ENCODE assay signal across 9 cellular contexts in genomic region chr5:35853652-35854051, GRCh38. TPM values are rescaled to one million over a fixed set of nuclear protein-coding genes. Genes with fewer than 3 reads are reported as not detected.
A peak's percentile ranks its signal among the peaks of the same experiment; 100 is the strongest.
DNase-seq lines count a peak whose midpoint lies in the region; ATAC-seq and TF ChIP-seq lines count a peak whose summit lies in the region.
"Had no signal": no experiment of that assay in that cellular context is flagged by ENCODE, and none has a peak within 500 bp of the region (broad histone marks: within the 10 kb centered on the region; RNA-seq: fewer than 3 reads in every experiment).

No MANE protein-coding gene starts in this region.

- H3K4me1 ChIP-seq in RWPE2 (ENCODE audit: insufficient read depth, poor library complexity, severe bottlenecking) (peaks cover 47% of the 10 kb centered on the region), lower lobe of right lung (peaks cover 29% of the 10 kb centered on the region), stomach (no peaks in the 10 kb centered on the region), MM.1S (ENCODE audit: low read length) (peaks cover 12% of the 10 kb centered on the region)

- no peak overlapping the region for H2AFZ ChIP-seq in MM.1S (ENCODE audit: low read length)

- TF ChIP-seq CTCF in RWPE2 (IDR thresholded peaks at IDR 0.05; ENCODE audit: poor library complexity, severe bottlenecking) (no peak), lower lobe of right lung (IDR thresholded peaks at IDR 0.05) (no peak), stomach (IDR thresholded peaks at IDR 0.05) (no peak), MM.1S (IDR thresholded peaks at IDR 0.05; ENCODE audit: low read length) (no peak)

- no peak overlapping the region for H3K9ac ChIP-seq in MM.1S (ENCODE audit: low read length)

- intact Hi-C loops in lower lobe of right lung (cut with DNase I) = no loop called here
- intact Hi-C loops in stomach (cut with DNase I; ENCODE audit: low total_unique reads) = no loop called here

- no peaks in the 10 kb centered on the region for H3K27me3 ChIP-seq in RWPE2 (ENCODE audit: insufficient read depth, poor library complexity, severe bottlenecking)
- no peaks in the 10 kb centered on the region for H3K27me3 ChIP-seq in lower lobe of right lung (ENCODE audit: low read depth)
- H3K27me3 ChIP-seq in stomach = no peaks in the 10 kb centered on the region
- no peaks in the 10 kb centered on the region for H3K27me3 ChIP-seq in MM.1S (replicated peaks; ENCODE audit: insufficient read depth, low read length)

- H3K9me3 ChIP-seq in RWPE2 (ENCODE audit: severe bottlenecking) (no peaks in the 10 kb centered on the region), lower lobe of right lung (no peaks in the 10 kb centered on the region), stomach (no peaks in the 10 kb centered on the region), MM.1S (replicated peaks; ENCODE audit: insufficient read depth, low read length) (no peaks in the 10 kb centered on the region)

- no peak for DNase-seq in RWPE2 (ENCODE audit: low spot score)
- peak; percentile 80 for DNase-seq in activated CD8-positive, alpha-beta memory T cell treated with anti-CD3 and anti-CD28 coated beads, Interleukin-2, amount 50 U/mL, for 48 hours
- peak; percentile 72 for DNase-seq in lower lobe of right lung
- no peak for DNase-seq in stomach
- DNase-seq in MM.1S = no peak
- no peak for DNase-seq in NCI-H1092 (lab: John Stamatoyannopoulos, UW)
- no peak for DNase-seq in NCI-H2029 treated with DMSO at 0.1 percent for 48 hours (lab: John Stamatoyannopoulos, UW)
- DNase-seq: NCI-H1105 had no signal

- no peaks in the 10 kb centered on the region for H3K79me2 ChIP-seq in MM.1S (ENCODE audit: low read length)

- no peaks in the 10 kb centered on the region for H3F3A ChIP-seq in MM.1S (ENCODE audit: insufficient read depth, low read length)

- TF ChIP-seq POLR2A in stomach (IDR thresholded peaks at IDR 0.05) = no peak

- no peak for ATAC-seq in RWPE2 (ENCODE audit: low read depth)
- peak; percentile 54 to 77 for ATAC-seq in lower lobe of right lung

- TF ChIP-seq EP300 in stomach (IDR thresholded peaks at IDR 0.05) = no peak

- no peak overlapping the region for H3K4me2 ChIP-seq in MM.1S (ENCODE audit: low read depth, low read length)

- H4K20me1 ChIP-seq in MM.1S (ENCODE audit: insufficient read depth, low read length) = no peaks in the 10 kb centered on the region

- H3K27ac ChIP-seq in RWPE2 (ENCODE audit: poor library complexity, severe bottlenecking) (peak overlapping the region; percentile 96), lower lobe of right lung (peak overlapping the region; percentile 86), stomach (peak overlapping the region in 4 of 5 donors; percentile 45 to 54 (median 47)), MM.1S (ENCODE audit: low read length) (no peak overlapping the region)

- H3K9me2 ChIP-seq in MM.1S (replicated peaks; ENCODE audit: insufficient read depth, low read length) = no peaks in the 10 kb centered on the region

- WGBS in stomach, 5 donors = 69 to 83% (median 76%) methylated on average over 3 of the region's 3 CpGs

- no peak overlapping the region for H3K4me3 ChIP-seq in RWPE2 (ENCODE audit: severe bottlenecking)
- peak overlapping the region; percentile 31 for H3K4me3 ChIP-seq in lower lobe of right lung
- no peak overlapping the region for H3K4me3 ChIP-seq in stomach
- no peak overlapping the region for H3K4me3 ChIP-seq in MM.1S (ENCODE audit: low read length)

- H3K36me3 ChIP-seq in RWPE2 (ENCODE audit: low read depth) = no peaks in the 10 kb centered on the region
- H3K36me3 ChIP-seq in lower lobe of right lung = no peaks in the 10 kb centered on the region
- H3K36me3 ChIP-seq in stomach = no peaks in the 10 kb centered on the region
- H3K36me3 ChIP-seq in MM.1S (replicated peaks; ENCODE audit: insufficient read depth, low read length) = no peaks in the 10 kb centered on the region

RNA-seq across cellular contexts. Expression of gene IL7R, which starts 3.0 kb away (rescaled TPM):
- total RNA-seq in lower lobe of right lung = 168 TPM
- total RNA-seq in stomach = 100 to 1,000 TPM in 1 of 5 donors, 10 to 100 TPM in 2, 1 to 10 TPM in 2; 2.3 to 124 (median 20.7) TPM
- polyA plus RNA-seq in stomach = 1 to 10 TPM; 2.2 to 7.5 (median 2.3) TPM
- polyA plus RNA-seq: neural cell had no signal

Comparison
In these comparisons a context has a peak if more than half of its experiments do, and no peak if none do; other contexts are left out.
1. DNase-seq: peak in activated CD8-positive, alpha-beta memory T cell treated with anti-CD3 and anti-CD28 coated beads, Interleukin-2, amount 50 U/mL, for 48 hours (single experiment) and lower lobe of right lung (single experiment); none in RWPE2 (single experiment), stomach (single experiment), MM.1S (single experiment), NCI-H1092 (single experiment) and NCI-H2029 treated with DMSO at 0.1 percent for 48 hours (single experiment).